26 cellular contexts compared by ENCODE assay signal in the genomic region with DNA sequence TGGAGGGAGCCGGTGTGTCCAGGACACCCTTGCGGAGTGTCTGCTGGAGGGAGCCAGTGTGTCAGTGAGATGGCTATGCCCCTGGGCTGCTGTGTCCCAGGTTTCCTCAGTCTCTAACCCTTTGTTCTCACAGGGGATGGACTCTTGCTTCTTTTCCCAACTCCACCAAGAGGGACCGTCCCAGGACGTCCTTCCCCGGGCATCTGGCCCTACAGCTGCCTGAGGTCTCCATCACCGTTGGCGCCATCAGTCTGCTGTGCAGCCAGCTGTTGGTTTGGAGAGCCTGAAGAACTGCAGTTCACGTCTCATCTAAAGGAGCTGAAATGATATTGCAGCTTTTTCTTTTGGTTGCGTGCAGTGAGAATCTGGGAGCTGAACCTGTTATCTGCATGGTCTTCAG.
"Had no signal": no experiment of that assay in that cellular context is flagged by ENCODE, and none has a peak within 500 bp of the region (broad histone marks: within the 10 kb centered on the region; RNA-seq: fewer than 3 reads in every experiment).

No MANE protein-coding gene starts in this region.

- H3K9me3 ChIP-seq: colonic mucosa, stomach, suprapubic skin, tibial nerve, vagina had no signal

- ATAC-seq: activated T-helper 17 cell treated with anti-CD3 and anti-CD28 coated beads, Interleukin-2, amount 50 U/mL, for 72 hours; effector memory CD8-positive, alpha-beta T cell; esophagus mucosa; naive thymus-derived CD8-positive, alpha-beta T cell; stimulated activated memory B cell treated with anti-CD40 and anti-IgM and Interleukin-4, amounts not matched to agents 10 μg/mL and 1 μg/mL and 100 μg/mL, for 72 hours; WTC11 had no signal

- H3K27me3 ChIP-seq: colonic mucosa, dorsolateral prefrontal cortex, hepatocyte, stomach, suprapubic skin, tibial nerve, vagina had no signal

- H3K4me3 ChIP-seq: colonic mucosa, dorsolateral prefrontal cortex, hepatocyte, stomach, suprapubic skin, tibial nerve, vagina had no signal

- H3K4me2 ChIP-seq: hepatocyte had no signal

- H3K4me1 ChIP-seq: colonic mucosa had no signal

- H2AFZ ChIP-seq: hepatocyte had no signal

- DNase-seq: activated CD4-positive, alpha-beta T cell treated with anti-CD3 and anti-CD28 coated beads, Interleukin-2, amount 50 U/mL, for 4 hours; activated CD8-positive, alpha-beta memory T cell treated with anti-CD3 and anti-CD28 coated beads for 24 hours; activated CD8-positive, alpha-beta memory T cell treated with anti-CD3 and anti-CD28 coated beads, Interleukin-2, amount 50 U/mL, for 4 hours; activated naive CD8-positive, alpha-beta T cell treated with anti-CD3 and anti-CD28 coated beads for 36 hours; activated T-cell treated with anti-CD3 and anti-CD28 coated beads, Interleukin-2, amount 50 U/mL, for 24 hours; colonic mucosa; dorsolateral prefrontal cortex; effector memory CD8-positive, alpha-beta T cell; foreskin melanocyte; immature natural killer cell; kidney glomerular epithelial cell; naive thymus-derived CD8-positive, alpha-beta T cell; small intestine; stimulated activated CD4-positive, alpha-beta T cell treated with anti-CD3 and anti-CD28 coated beads, Interleukin-15, amount 100 ng/mL, for 24 hours; stomach; T1000 had no signal

- FAIRE-seq: astrocyte, endothelial cell of umbilical vein, small intestine had no signal

- H3K36me3 ChIP-seq: colonic mucosa, stomach, suprapubic skin, tibial nerve, vagina had no signal

- H3K27ac ChIP-seq: colonic mucosa, hepatocyte, stomach, suprapubic skin, tibial nerve, vagina had no signal

- H3K79me2 ChIP-seq: hepatocyte had no signal
